Comparison of ENCODE assay signal across 3 cellular contexts in the genomic region with DNA sequence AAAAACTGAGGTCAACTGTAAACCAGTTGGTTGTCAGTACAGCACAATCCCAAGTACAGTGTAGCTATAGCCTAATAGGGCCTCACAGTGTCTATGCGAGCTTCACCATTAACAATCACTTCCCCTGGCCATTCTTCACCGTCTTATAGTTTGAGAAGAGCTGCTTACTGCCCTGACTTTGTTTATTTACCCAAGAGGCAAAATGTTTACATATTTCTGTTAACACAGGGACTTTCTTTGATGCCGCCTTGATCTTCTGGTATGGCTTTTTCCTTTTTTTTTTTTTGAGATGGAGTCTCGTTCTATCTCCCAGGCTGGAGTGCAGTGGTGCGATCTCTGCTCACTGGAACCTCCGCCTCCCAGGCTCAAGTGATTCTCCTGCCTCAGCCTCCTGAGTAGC.
TF ChIP-seq lines count a peak whose summit lies in the region.

No MANE protein-coding gene starts in this region.

TF ChIP-seq in SK-N-SH, 30 proteins besides CTCF, POLR2A, EP300 and RAD21:
- no peak for TF ChIP-seq POLR2AphosphoS5 (IDR thresholded peaks at IDR 0.05; ENCODE audit: low read depth, low read length)
- TF ChIP-seq MXI1 (IDR thresholded peaks at IDR 0.05; ENCODE audit: low read depth, low read length): no peak
- no peak for TF ChIP-seq CHD2 (IDR thresholded peaks at IDR 0.05; ENCODE audit: low read length, partially characterized antibody)
- TF ChIP-seq GATA2 (CRISPR knock-in tag; IDR thresholded peaks at IDR 0.05): no peak
- no peak for TF ChIP-seq JUND (IDR thresholded peaks at IDR 0.05)
- TF ChIP-seq, protein P1, sequence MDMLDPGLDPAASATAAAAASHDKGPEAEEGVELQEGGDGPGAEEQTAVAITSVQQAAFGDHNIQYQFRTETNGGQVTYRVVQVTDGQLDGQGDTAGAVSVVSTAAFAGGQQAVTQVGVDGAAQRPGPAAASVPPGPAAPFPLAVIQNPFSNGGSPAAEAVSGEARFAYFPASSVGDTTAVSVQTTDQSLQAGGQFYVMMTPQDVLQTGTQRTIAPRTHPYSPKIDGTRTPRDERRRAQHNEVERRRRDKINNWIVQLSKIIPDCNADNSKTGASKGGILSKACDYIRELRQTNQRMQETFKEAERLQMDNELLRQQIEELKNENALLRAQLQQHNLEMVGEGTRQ (IDR thresholded peaks at IDR 0.05; ENCODE audit: borderline replicate concordance, low read depth, low read length): no peak
- TF ChIP-seq FOSL2 (IDR thresholded peaks at IDR 0.05; ENCODE audit: borderline replicate concordance, low read depth): no peak

TF ChIP-seq in SK-N-SH treated with all-trans-retinoic acid at 6 μM for 48 hours, 23 proteins besides CTCF, POLR2A, EP300 and RAD21:
- TF ChIP-seq, protein P2, sequence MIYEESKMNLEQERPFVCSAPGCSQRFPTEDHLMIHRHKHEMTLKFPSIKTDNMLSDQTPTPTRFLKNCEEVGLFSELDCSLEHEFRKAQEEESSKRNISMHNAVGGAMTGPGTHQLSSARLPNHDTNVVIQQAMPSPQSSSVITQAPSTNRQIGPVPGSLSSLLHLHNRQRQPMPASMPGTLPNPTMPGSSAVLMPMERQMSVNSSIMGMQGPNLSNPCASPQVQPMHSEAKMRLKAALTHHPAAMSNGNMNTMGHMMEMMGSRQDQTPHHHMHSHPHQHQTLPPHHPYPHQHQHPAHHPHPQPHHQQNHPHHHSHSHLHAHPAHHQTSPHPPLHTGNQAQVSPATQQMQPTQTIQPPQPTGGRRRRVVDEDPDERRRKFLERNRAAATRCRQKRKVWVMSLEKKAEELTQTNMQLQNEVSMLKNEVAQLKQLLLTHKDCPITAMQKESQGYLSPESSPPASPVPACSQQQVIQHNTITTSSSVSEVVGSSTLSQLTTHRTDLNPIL (CRISPR knock-in tag; IDR thresholded peaks at IDR 0.05; ENCODE audit: low read depth): no peak
- TF ChIP-seq, protein P3, sequence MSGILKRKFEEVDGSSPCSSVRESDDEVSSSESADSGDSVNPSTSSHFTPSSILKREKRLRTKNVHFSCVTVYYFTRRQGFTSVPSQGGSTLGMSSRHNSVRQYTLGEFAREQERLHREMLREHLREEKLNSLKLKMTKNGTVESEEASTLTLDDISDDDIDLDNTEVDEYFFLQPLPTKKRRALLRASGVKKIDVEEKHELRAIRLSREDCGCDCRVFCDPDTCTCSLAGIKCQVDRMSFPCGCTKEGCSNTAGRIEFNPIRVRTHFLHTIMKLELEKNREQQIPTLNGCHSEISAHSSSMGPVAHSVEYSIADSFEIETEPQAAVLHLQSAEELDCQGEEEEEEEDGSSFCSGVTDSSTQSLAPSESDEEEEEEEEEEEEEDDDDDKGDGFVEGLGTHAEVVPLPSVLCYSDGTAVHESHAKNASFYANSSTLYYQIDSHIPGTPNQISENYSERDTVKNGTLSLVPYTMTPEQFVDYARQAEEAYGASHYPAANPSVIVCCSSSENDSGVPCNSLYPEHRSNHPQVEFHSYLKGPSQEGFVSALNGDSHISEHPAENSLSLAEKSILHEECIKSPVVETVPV (CRISPR knock-in tag; IDR thresholded peaks at IDR 0.05): no peak
- TF ChIP-seq PPARA (CRISPR knock-in tag; IDR thresholded peaks at IDR 0.05; ENCODE audit: borderline replicate concordance) (no peak), TOX (CRISPR knock-in tag; IDR thresholded peaks at IDR 0.05; ENCODE audit: borderline replicate concordance) (no peak), TCF4 (CRISPR knock-in tag; IDR thresholded peaks at IDR 0.05; ENCODE audit: borderline replicate concordance) (no peak), ESRRG (CRISPR knock-in tag; IDR thresholded peaks at IDR 0.05) (no peak), BACH2 (CRISPR knock-in tag; IDR thresholded peaks at IDR 0.05; ENCODE audit: borderline replicate concordance) (no peak), ARNTL (CRISPR knock-in tag; IDR thresholded peaks at IDR 0.05; ENCODE audit: borderline replicate concordance, low read depth) (no peak)
- TF ChIP-seq, protein P4, sequence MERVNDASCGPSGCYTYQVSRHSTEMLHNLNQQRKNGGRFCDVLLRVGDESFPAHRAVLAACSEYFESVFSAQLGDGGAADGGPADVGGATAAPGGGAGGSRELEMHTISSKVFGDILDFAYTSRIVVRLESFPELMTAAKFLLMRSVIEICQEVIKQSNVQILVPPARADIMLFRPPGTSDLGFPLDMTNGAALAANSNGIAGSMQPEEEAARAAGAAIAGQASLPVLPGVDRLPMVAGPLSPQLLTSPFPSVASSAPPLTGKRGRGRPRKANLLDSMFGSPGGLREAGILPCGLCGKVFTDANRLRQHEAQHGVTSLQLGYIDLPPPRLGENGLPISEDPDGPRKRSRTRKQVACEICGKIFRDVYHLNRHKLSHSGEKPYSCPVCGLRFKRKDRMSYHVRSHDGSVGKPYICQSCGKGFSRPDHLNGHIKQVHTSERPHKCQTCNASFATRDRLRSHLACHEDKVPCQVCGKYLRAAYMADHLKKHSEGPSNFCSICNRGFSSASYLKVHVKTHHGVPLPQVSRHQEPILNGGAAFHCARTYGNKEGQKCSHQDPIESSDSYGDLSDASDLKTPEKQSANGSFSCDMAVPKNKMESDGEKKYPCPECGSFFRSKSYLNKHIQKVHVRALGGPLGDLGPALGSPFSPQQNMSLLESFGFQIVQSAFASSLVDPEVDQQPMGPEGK (CRISPR knock-in tag; IDR thresholded peaks at IDR 0.05; ENCODE audit: borderline replicate concordance): no peak

TF ChIP-seq in HepG2, 621 proteins besides CTCF, POLR2A, EP300 and RAD21:
- TF ChIP-seq ZNF570 (CRISPR knock-in tag; IDR thresholded peaks at IDR 0.05; ENCODE audit: borderline replicate concordance): no peak
- no peak for TF ChIP-seq KLF6 (CRISPR knock-in tag; IDR thresholded peaks at IDR 0.05)
- TF ChIP-seq HMG20A (CRISPR knock-in tag; IDR thresholded peaks at IDR 0.05; ENCODE audit: borderline replicate concordance): no peak
- no peak for TF ChIP-seq DPF2 (CRISPR knock-in tag; IDR thresholded peaks at IDR 0.05; ENCODE audit: borderline replicate concordance, low read depth)
- TF ChIP-seq, protein P5, sequence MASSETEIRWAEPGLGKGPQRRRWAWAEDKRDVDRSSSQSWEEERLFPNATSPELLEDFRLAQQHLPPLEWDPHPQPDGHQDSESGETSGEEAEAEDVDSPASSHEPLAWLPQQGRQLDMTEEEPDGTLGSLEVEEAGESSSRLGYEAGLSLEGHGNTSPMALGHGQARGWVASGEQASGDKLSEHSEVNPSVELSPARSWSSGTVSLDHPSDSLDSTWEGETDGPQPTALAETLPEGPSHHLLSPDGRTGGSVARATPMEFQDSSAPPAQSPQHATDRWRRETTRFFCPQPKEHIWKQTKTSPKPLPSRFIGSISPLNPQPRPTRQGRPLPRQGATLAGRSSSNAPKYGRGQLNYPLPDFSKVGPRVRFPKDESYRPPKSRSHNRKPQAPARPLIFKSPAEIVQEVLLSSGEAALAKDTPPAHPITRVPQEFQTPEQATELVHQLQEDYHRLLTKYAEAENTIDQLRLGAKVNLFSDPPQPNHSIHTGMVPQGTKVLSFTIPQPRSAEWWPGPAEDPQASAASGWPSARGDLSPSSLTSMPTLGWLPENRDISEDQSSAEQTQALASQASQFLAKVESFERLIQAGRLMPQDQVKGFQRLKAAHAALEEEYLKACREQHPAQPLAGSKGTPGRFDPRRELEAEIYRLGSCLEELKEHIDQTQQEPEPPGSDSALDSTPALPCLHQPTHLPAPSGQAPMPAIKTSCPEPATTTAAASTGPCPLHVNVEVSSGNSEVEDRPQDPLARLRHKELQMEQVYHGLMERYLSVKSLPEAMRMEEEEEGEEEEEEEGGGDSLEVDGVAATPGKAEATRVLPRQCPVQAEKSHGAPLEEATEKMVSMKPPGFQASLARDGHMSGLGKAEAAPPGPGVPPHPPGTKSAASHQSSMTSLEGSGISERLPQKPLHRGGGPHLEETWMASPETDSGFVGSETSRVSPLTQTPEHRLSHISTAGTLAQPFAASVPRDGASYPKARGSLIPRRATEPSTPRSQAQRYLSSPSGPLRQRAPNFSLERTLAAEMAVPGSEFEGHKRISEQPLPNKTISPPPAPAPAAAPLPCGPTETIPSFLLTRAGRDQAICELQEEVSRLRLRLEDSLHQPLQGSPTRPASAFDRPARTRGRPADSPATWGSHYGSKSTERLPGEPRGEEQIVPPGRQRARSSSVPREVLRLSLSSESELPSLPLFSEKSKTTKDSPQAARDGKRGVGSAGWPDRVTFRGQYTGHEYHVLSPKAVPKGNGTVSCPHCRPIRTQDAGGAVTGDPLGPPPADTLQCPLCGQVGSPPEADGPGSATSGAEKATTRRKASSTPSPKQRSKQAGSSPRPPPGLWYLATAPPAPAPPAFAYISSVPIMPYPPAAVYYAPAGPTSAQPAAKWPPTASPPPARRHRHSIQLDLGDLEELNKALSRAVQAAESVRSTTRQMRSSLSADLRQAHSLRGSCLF (CRISPR knock-in tag; IDR thresholded peaks at IDR 0.05; ENCODE audit: borderline replicate concordance): no peak
- TF ChIP-seq, protein P6, sequence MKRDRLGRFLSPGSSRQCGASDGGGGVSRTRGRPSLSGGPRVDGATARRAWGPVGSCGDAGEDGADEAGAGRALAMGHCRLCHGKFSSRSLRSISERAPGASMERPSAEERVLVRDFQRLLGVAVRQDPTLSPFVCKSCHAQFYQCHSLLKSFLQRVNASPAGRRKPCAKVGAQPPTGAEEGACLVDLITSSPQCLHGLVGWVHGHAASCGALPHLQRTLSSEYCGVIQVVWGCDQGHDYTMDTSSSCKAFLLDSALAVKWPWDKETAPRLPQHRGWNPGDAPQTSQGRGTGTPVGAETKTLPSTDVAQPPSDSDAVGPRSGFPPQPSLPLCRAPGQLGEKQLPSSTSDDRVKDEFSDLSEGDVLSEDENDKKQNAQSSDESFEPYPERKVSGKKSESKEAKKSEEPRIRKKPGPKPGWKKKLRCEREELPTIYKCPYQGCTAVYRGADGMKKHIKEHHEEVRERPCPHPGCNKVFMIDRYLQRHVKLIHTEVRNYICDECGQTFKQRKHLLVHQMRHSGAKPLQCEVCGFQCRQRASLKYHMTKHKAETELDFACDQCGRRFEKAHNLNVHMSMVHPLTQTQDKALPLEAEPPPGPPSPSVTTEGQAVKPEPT (CRISPR knock-in tag; IDR thresholded peaks at IDR 0.05; ENCODE audit: low read depth): no peak
- no peak for TF ChIP-seq FOXA1 (IDR thresholded peaks at IDR 0.05)
- TF ChIP-seq FOXA1 (CRISPR knock-in tag; IDR thresholded peaks at IDR 0.05): no peak
- no peak for TF ChIP-seq ZNF670 (CRISPR knock-in tag; IDR thresholded peaks at IDR 0.05; ENCODE audit: borderline replicate concordance)
- TF ChIP-seq ZSCAN12 (CRISPR knock-in tag; IDR thresholded peaks at IDR 0.05): no peak
- no peak for TF ChIP-seq KLF15 (CRISPR knock-in tag; IDR thresholded peaks at IDR 0.05; ENCODE audit: borderline replicate concordance)
